In genomic region chr10:102702742-102703141, GRCh38 we compare ENCODE assay signal across 26 cellular contexts.
"Had no signal": no experiment of that assay in that cellular context is flagged by ENCODE, and none has a peak within 500 bp of the region (broad histone marks: within the 10 kb centered on the region; RNA-seq: fewer than 3 reads in every experiment).

No MANE protein-coding gene starts in this region.

- H3K9me3 ChIP-seq: breast epithelium, esophagus squamous epithelium, gastrocnemius medialis, stomach, suprapubic skin, uterus had no signal

- H3K27me3 ChIP-seq: breast epithelium, esophagus squamous epithelium, gastrocnemius medialis, stomach, suprapubic skin, uterus had no signal

- DNase-seq: activated CD4-positive, CD25-positive, alpha-beta regulatory T cell treated with anti-CD3 and anti-CD28 coated beads, Interleukin-2, amount 50 U/mL, for 72 hours; activated CD8-positive, alpha-beta memory T cell treated with anti-CD3 and anti-CD28 coated beads, Interleukin-2, amount 50 U/mL, for 48 hours; activated effector memory CD4-positive, alpha-beta T cell treated with Interleukin-2 at 50 U/mL for 16 hours; activated naive CD4-positive, alpha-beta T cell treated with anti-CD3 and anti-CD28 coated beads for 36 hours; activated T-cell treated with anti-CD3 and anti-CD28 coated beads, Interleukin-2, amount 50 U/mL, for 4 hours; esophagus squamous epithelium; gastrocnemius medialis; head of caudate nucleus; hypothalamus; islet precursor cell; left colon; naive B cell; nucleus accumbens; small intestine; stimulated activated CD4-positive, alpha-beta T cell treated with anti-CD3 and anti-CD28 coated beads, Interleukin-2, amount 100 ng/mL, for 48 hours; stomach; T-helper 1 cell; trophoblast cell; uterus; WERI-Rb-1 had no signal

- H3K4me3 ChIP-seq: breast epithelium, coronary artery, esophagus squamous epithelium, gastrocnemius medialis, stomach, suprapubic skin, uterus had no signal

- H3K27ac ChIP-seq: breast epithelium, coronary artery, esophagus squamous epithelium, gastrocnemius medialis, parathyroid adenoma, stomach, suprapubic skin, uterus, WERI-Rb-1 had no signal

- H3K36me3 ChIP-seq: breast epithelium, uterus had no signal

- H3K9me3 Mint-ChIP-seq: activated naive CD4-positive, alpha-beta T cell treated with anti-CD3 and anti-CD28 coated beads for 36 hours; activated T-cell treated with anti-CD3 and anti-CD28 coated beads, Interleukin-2, amount 50 U/mL, for 4 hours; memory B cell; naive B cell had no signal

- H3K9ac ChIP-seq: parathyroid adenoma had no signal

- H3K27ac Mint-ChIP-seq: activated naive CD4-positive, alpha-beta T cell treated with anti-CD3 and anti-CD28 coated beads for 36 hours; memory B cell; naive B cell had no signal

- H3K4me3 Mint-ChIP-seq: activated naive CD4-positive, alpha-beta T cell treated with anti-CD3 and anti-CD28 coated beads for 36 hours; activated T-cell treated with anti-CD3 and anti-CD28 coated beads, Interleukin-2, amount 50 U/mL, for 4 hours; memory B cell; naive B cell had no signal

- H2AFZ ChIP-seq: parathyroid adenoma had no signal

- ATAC-seq: activated T-cell treated with anti-CD3 and anti-CD28 coated beads, Interleukin-2, amount 50 U/mL, for 4 hours; gastrocnemius medialis; left colon; sciatic nerve had no signal

- H3K4me1 ChIP-seq: breast epithelium, gastrocnemius medialis, parathyroid adenoma, uterus had no signal

- H3K27me3 Mint-ChIP-seq: memory B cell, naive B cell had no signal

- FAIRE-seq: small intestine had no signal
